Comparison of ENCODE assay signal across 15 cellular contexts in genomic region chr11:114297806-114298700, GRCh38. TPM values are rescaled to one million over a fixed set of nuclear protein-coding genes. Genes with fewer than 3 reads are reported as not detected.
DNase-seq lines count a peak whose midpoint lies in the region; ATAC-seq, FAIRE-seq and TF ChIP-seq lines count a peak whose summit lies in the region.
"Had no signal": no experiment of that assay in that cellular context is flagged by ENCODE, and none has a peak within 500 bp of the region (broad histone marks: within the 10 kb centered on the region; RNA-seq: fewer than 3 reads in every experiment).

No MANE protein-coding gene starts in this region.

- H3K4me1 ChIP-seq in heart right ventricle (peaks cover 0 to 28% (median 23%) of the 10 kb centered on the region in 9 donors), esophagus (ENCODE audit: control insufficient read depth in 2 of 2, insufficient read depth in 2 of 2, low read length in 1 of 2) (peaks cover 0 to 5% of the 10 kb centered on the region in 2 donors), neural progenitor cell (peaks cover 8% of the 10 kb centered on the region)

- H3K79me2 ChIP-seq in neural progenitor cell (ENCODE audit: low read depth) = no peaks in the 10 kb centered on the region

- peaks cover 5% of the 10 kb centered on the region for H3K27me3 Mint-ChIP-seq in neural progenitor cell (ENCODE audit: insufficient read depth, low read depth)

- ATAC-seq in heart right ventricle = no peak
- ATAC-seq in left ventricle myocardium superior = no peak
- no peak for ATAC-seq in activated naive CD4-positive, alpha-beta T cell treated with anti-CD3 and anti-CD28 coated beads, Interleukin-2, amount 50 U/mL, for 72 hours
- ATAC-seq in HG03135 (IDR thresholded peaks at IDR 0.05; ENCODE audit: unreplicated experiment) = no peak
- ATAC-seq: naive thymus-derived CD4-positive, alpha-beta T cell; stimulated activated effector memory CD8-positive, alpha-beta T cell treated with anti-CD3 and anti-CD28 coated beads, Interleukin-12 subunit alpha, Interleukin-12 subunit beta, amount 100 ng/mL, for 72 hours had no signal

- intact Hi-C loops in heart right ventricle (cut with DNase I) = loop anchor here in 1 of 10 donors (10.0 kb wide), 1 partner anchor 107 kb away; the partner anchor contains the start of genes C11orf71 and RBM7
- intact Hi-C loops in left ventricle myocardium superior (cut with micrococcal nuclease) = no loop called here

- TF ChIP-seq CTCF in heart right ventricle (IDR thresholded peaks at IDR 0.05) (no peak), neural progenitor cell (IDR thresholded peaks at IDR 0.05) (no peak)

- 74 to 77% methylated on average over 8 of the region's 8 CpGs for WGBS in heart right ventricle, 2 donors
- 81 to 86% methylated on average over 8 of the region's 8 CpGs for WGBS in esophagus, 2 donors

- H3K27ac Mint-ChIP-seq in neural progenitor cell = no peak overlapping the region
- no peak overlapping the region for H3K27ac Mint-ChIP-seq in activated naive CD4-positive, alpha-beta T cell treated with anti-CD3 and anti-CD28 coated beads, Interleukin-2, amount 50 U/mL, for 72 hours
- H3K27ac Mint-ChIP-seq: naive thymus-derived CD4-positive, alpha-beta T cell; stimulated activated effector memory CD8-positive, alpha-beta T cell treated with anti-CD3 and anti-CD28 coated beads, Interleukin-12 subunit alpha, Interleukin-12 subunit beta, amount 100 ng/mL, for 72 hours had no signal

- no peak overlapping the region for H3K9ac ChIP-seq in neural progenitor cell

- H3K4me3 Mint-ChIP-seq in neural progenitor cell = no peak overlapping the region
- H3K4me3 Mint-ChIP-seq: naive thymus-derived CD4-positive, alpha-beta T cell; stimulated activated effector memory CD8-positive, alpha-beta T cell treated with anti-CD3 and anti-CD28 coated beads, Interleukin-12 subunit alpha, Interleukin-12 subunit beta, amount 100 ng/mL, for 72 hours had no signal

- H3K27me3 ChIP-seq in heart right ventricle (no peaks in the 10 kb centered on the region), esophagus (ENCODE audit: control insufficient read depth in 1 of 2, insufficient read depth in 2 of 2, low read length in 2 of 2) (no peaks in the 10 kb centered on the region), neural progenitor cell (no peaks in the 10 kb centered on the region)

- H3K4me3 ChIP-seq in heart right ventricle = peak overlapping the region in 9 of 10 donors; percentile 26 to 60 (median 53)
- peak overlapping the region; percentile 2 to 29 for H3K4me3 ChIP-seq in esophagus (ENCODE audit: low read depth in 1 of 2, low read length in 2 of 2)
- no peak overlapping the region for H3K4me3 ChIP-seq in neural progenitor cell

- H3K4me1 Mint-ChIP-seq in neural progenitor cell = peaks cover 2% of the 10 kb centered on the region
- H3K4me1 Mint-ChIP-seq: naive thymus-derived CD4-positive, alpha-beta T cell; stimulated activated effector memory CD8-positive, alpha-beta T cell treated with anti-CD3 and anti-CD28 coated beads, Interleukin-12 subunit alpha, Interleukin-12 subunit beta, amount 100 ng/mL, for 72 hours had no signal

- H3F3A ChIP-seq in neural progenitor cell (ENCODE audit: low read depth) = no peaks in the 10 kb centered on the region

- peaks cover 17% of the 10 kb centered on the region for H3K9me3 Mint-ChIP-seq in neural progenitor cell
- peaks cover 10 to 21% of the 10 kb centered on the region in 2 donors for H3K9me3 Mint-ChIP-seq in activated naive CD4-positive, alpha-beta T cell treated with anti-CD3 and anti-CD28 coated beads, Interleukin-2, amount 50 U/mL, for 72 hours

- peaks cover 3% of the 10 kb centered on the region for H3K36me3 Mint-ChIP-seq in neural progenitor cell
- peaks cover 13 to 14% of the 10 kb centered on the region in 2 donors for H3K36me3 Mint-ChIP-seq in activated naive CD4-positive, alpha-beta T cell treated with anti-CD3 and anti-CD28 coated beads, Interleukin-2, amount 50 U/mL, for 72 hours
- H3K36me3 Mint-ChIP-seq: stimulated activated effector memory CD8-positive, alpha-beta T cell treated with anti-CD3 and anti-CD28 coated beads, Interleukin-12 subunit alpha, Interleukin-12 subunit beta, amount 100 ng/mL, for 72 hours had no signal

- peaks cover 0 to 48% (median 9%) of the 10 kb centered on the region in 9 donors for H3K36me3 ChIP-seq in heart right ventricle
- H3K36me3 ChIP-seq in esophagus (ENCODE audit: control insufficient read depth in 2 of 2, insufficient read depth in 2 of 2, low read length in 1 of 2) = no peaks in the 10 kb centered on the region
- H3K36me3 ChIP-seq in neural progenitor cell = no peaks in the 10 kb centered on the region

- H2AFZ ChIP-seq in neural progenitor cell (replicated peaks) = peak overlapping the region; percentile 7

- H3K9me3 ChIP-seq in heart right ventricle (peaks cover 0 to 43% (median 17%) of the 10 kb centered on the region in 11 donors), esophagus (ENCODE audit: control insufficient read depth in 2 of 2, insufficient read depth in 1 of 2, low read depth in 1 of 2, low read length in 1 of 2) (no peaks in the 10 kb centered on the region), neural progenitor cell (ENCODE audit: low read depth) (peaks cover 17% of the 10 kb centered on the region)

- DNase-seq in heart right ventricle = no peak
- no peak for DNase-seq in left ventricle myocardium superior
- DNase-seq in neural progenitor cell (ENCODE audit: low spot score) = no peak
- DNase-seq in urothelium cell line (ENCODE audit: low spot score) = no peak
- DNase-seq in midbrain (lab: John Stamatoyannopoulos, UW) = no peak
- no peak for DNase-seq in activated naive CD4-positive, alpha-beta T cell treated with anti-CD3 and anti-CD28 coated beads, Interleukin-2, amount 50 U/mL, for 72 hours (ENCODE audit: low spot score in 2 of 2)
- DNase-seq: DMS79 treated with DMSO at 0.1 percent for 48 hours; MM.1S; naive thymus-derived CD4-positive, alpha-beta T cell had no signal

- H3K27ac ChIP-seq in heart right ventricle (peak overlapping the region in 9 of 10 donors; percentile 77 to 98 (median 92)), esophagus (ENCODE audit: low read depth in 2 of 2, low read length in 1 of 2) (peak overlapping the region; percentile 5 to 29), neural progenitor cell (no peak overlapping the region)
- H3K27ac ChIP-seq: VCaP had no signal

- FAIRE-seq in urothelium cell line (lab: Jason Lieb, UNC) = peak; percentile 72
- FAIRE-seq: A204.1, colon had no signal

- no peak overlapping the region for H3K4me2 ChIP-seq in neural progenitor cell

- H4K20me1 ChIP-seq in neural progenitor cell (ENCODE audit: low read depth) = no peaks in the 10 kb centered on the region

RNA-seq across cellular contexts. Expression of gene NNMT, which starts 1.9 kb away (rescaled TPM):
- total RNA-seq in heart right ventricle (100 to 1,000 TPM in 1 of 10 donors, 10 to 100 TPM in 8, 1 to 10 TPM in 1; 6.9 to 111 (median 19.8) TPM), left ventricle myocardium superior (26.4 TPM), neural progenitor cell (ENCODE audit: low replicate concordance) (1.7 TPM in 1 of 2 replicates, not detected in the other)
- polyA plus RNA-seq in heart right ventricle (100 to 1,000 TPM in 1 of 2 donors, 10 to 100 TPM in 1; 83.2 to 114 TPM), esophagus (10 to 100 TPM; 23.5 to 69.1 TPM)
- total RNA-seq in activated naive CD4-positive, alpha-beta T cell treated with anti-CD3 and anti-CD28 coated beads, Interleukin-2, amount 50 U/mL, for 72 hours = not detected
- total RNA-seq: naive thymus-derived CD4-positive, alpha-beta T cell had no signal
- polyA plus RNA-seq: naive thymus-derived CD4-positive, alpha-beta T cell had no signal
